ENCODE assay signal across 22 cellular contexts in the genomic region with DNA sequence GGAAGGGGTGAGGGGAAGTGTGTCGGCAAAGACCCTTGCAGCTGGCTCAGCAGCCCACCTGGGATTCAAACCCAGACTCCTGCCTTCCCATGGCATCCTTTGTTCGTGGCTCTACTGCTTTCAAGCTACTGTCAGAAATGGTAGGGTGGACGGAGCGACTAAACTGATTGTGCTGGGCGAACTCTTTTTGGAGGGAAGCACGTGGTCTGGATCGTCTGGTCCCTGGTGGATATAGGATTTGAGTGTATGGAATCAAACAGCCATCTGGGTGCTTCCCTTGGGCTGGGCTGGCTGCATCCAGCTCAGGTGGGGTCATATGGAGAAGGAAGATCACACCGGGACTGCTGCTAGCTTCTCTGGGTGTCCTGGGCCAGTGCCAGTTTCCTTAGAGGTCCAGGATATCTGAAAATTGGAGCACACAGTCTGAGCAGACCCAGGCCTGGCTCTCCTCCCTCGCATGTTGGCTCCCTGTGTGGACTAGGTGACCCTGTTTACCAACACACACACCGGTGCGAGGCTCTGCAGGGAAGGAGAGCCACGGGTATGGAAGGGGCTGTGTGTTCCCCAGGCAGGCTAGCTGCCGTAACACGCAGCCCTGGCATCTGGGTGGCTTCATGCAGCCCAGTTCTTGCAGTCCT. TPM values are rescaled to one million over a fixed set of nuclear protein-coding genes. Genes with fewer than 3 reads are reported as not detected.
DNase-seq lines count a peak whose midpoint lies in the region; ATAC-seq and TF ChIP-seq lines count a peak whose summit lies in the region.
"Had no signal": no experiment of that assay in that cellular context is flagged by ENCODE, and none has a peak within 500 bp of the region (broad histone marks: within the 10 kb centered on the region; RNA-seq: fewer than 3 reads in every experiment).

No MANE protein-coding gene starts in this region.

- DNase-seq in activated T-cell treated with anti-CD3 and anti-CD28 coated beads, Interleukin-2, amount 50 U/mL, for 72 hours = no peak
- DNase-seq in activated T-cell treated with anti-CD3 and anti-CD28 coated beads, Interleukin-2, amount 50 U/mL, for 48 hours = no peak
- no peak for DNase-seq in Peyer's patch
- DNase-seq in stimulated activated effector memory CD8-positive, alpha-beta T cell treated with anti-CD3 and anti-CD28 coated beads, Interleukin-12 subunit alpha, Interleukin-12 subunit beta, amount 100 ng/mL, for 72 hours (ENCODE audit: low spot score in 2 of 2) = no peak
- DNase-seq: ACHN; activated naive CD4-positive, alpha-beta T cell treated with Interleukin-2 at 50 U/mL for 16 hours; CD4-positive, alpha-beta memory T cell; colonic mucosa; DMS79; GOT3; hypothalamus; Kasumi-1; NCI-H1092 treated with DMSO at 0.1 percent for 48 hours; NCI-H2107; NCI-H526; OCI-M1; stimulated activated naive CD4-positive, alpha-beta T cell treated with Interleukin-2 at 50 U/mL for 16 hours; upper lobe of right lung had no signal

- peaks cover 4 to 94% (median 17%) of the 10 kb centered on the region in 4 donors for H3K4me1 ChIP-seq in Peyer's patch
- H3K4me1 ChIP-seq in iPS-20b (ENCODE audit: insufficient read depth, low read length) = peaks cover 37% of the 10 kb centered on the region

- H3K9me3 Mint-ChIP-seq in activated T-cell treated with anti-CD3 and anti-CD28 coated beads, Interleukin-2, amount 50 U/mL, for 72 hours = peaks cover 3 to 4% of the 10 kb centered on the region in 2 donors
- H3K9me3 Mint-ChIP-seq in stimulated activated effector memory CD8-positive, alpha-beta T cell treated with anti-CD3 and anti-CD28 coated beads, Interleukin-12 subunit alpha, Interleukin-12 subunit beta, amount 100 ng/mL, for 72 hours = peaks cover 3% of the 10 kb centered on the region

- no peak overlapping the region for H3K27ac Mint-ChIP-seq in activated T-cell treated with anti-CD3 and anti-CD28 coated beads, Interleukin-2, amount 50 U/mL, for 72 hours
- peak overlapping the region; percentile 92 for H3K27ac Mint-ChIP-seq in stimulated activated effector memory CD8-positive, alpha-beta T cell treated with anti-CD3 and anti-CD28 coated beads, Interleukin-12 subunit alpha, Interleukin-12 subunit beta, amount 100 ng/mL, for 72 hours

- H3K36me3 Mint-ChIP-seq in activated T-cell treated with anti-CD3 and anti-CD28 coated beads, Interleukin-2, amount 50 U/mL, for 72 hours (ENCODE audit: insufficient read depth in 2 of 2) = peaks cover 6 to 12% of the 10 kb centered on the region in 2 donors
- peaks cover 5% of the 10 kb centered on the region for H3K36me3 Mint-ChIP-seq in stimulated activated effector memory CD8-positive, alpha-beta T cell treated with anti-CD3 and anti-CD28 coated beads, Interleukin-12 subunit alpha, Interleukin-12 subunit beta, amount 100 ng/mL, for 72 hours

- peak overlapping the region in 3 of 4 donors; percentile 43 to 83 (median 60) for H3K27ac ChIP-seq in Peyer's patch
- H3K27ac ChIP-seq in iPS-20b (ENCODE audit: low read length) = no peak overlapping the region
- H3K27ac ChIP-seq: upper lobe of right lung had no signal

- peaks cover 65% of the 10 kb centered on the region for H3K4me1 Mint-ChIP-seq in activated T-cell treated with anti-CD3 and anti-CD28 coated beads, Interleukin-2, amount 50 U/mL, for 72 hours (ENCODE audit: low read depth)
- peaks cover 94% of the 10 kb centered on the region for H3K4me1 Mint-ChIP-seq in stimulated activated effector memory CD8-positive, alpha-beta T cell treated with anti-CD3 and anti-CD28 coated beads, Interleukin-12 subunit alpha, Interleukin-12 subunit beta, amount 100 ng/mL, for 72 hours

- H3K9me3 ChIP-seq in Peyer's patch (no peaks in the 10 kb centered on the region), iPS-20b (ENCODE audit: insufficient read depth, low read depth, low read length) (no peaks in the 10 kb centered on the region)
- H3K9me3 ChIP-seq: colonic mucosa, upper lobe of right lung had no signal

- H3K36me3 ChIP-seq in Peyer's patch (no peaks in the 10 kb centered on the region), iPS-20b (ENCODE audit: insufficient read depth, low read depth, low read length) (peaks cover 7% of the 10 kb centered on the region; the same call in 1 of the 2 replicates)
- H3K36me3 ChIP-seq: colonic mucosa had no signal

- no peaks in the 10 kb centered on the region for H3K27me3 Mint-ChIP-seq in activated T-cell treated with anti-CD3 and anti-CD28 coated beads, Interleukin-2, amount 50 U/mL, for 72 hours (ENCODE audit: low read depth)
- H3K27me3 Mint-ChIP-seq: CD4-positive, alpha-beta memory T cell had no signal

- H3K27me3 ChIP-seq in Peyer's patch (no peaks in the 10 kb centered on the region), iPS-20b (ENCODE audit: insufficient read depth, low read length) (no peaks in the 10 kb centered on the region)
- H3K27me3 ChIP-seq: colonic mucosa, upper lobe of right lung had no signal

- peak overlapping the region; percentile 26; the same call in 1 of the 2 replicates for H3K9ac ChIP-seq in iPS-20b (ENCODE audit: low read depth, low read length)

- TF ChIP-seq POLR2A in Peyer's patch (IDR thresholded peaks at IDR 0.05) = no peak

- H3K4me3 Mint-ChIP-seq in activated T-cell treated with anti-CD3 and anti-CD28 coated beads, Interleukin-2, amount 50 U/mL, for 72 hours = peak overlapping the region; percentile 52 to 78
- no peak overlapping the region for H3K4me3 Mint-ChIP-seq in stimulated activated effector memory CD8-positive, alpha-beta T cell treated with anti-CD3 and anti-CD28 coated beads, Interleukin-12 subunit alpha, Interleukin-12 subunit beta, amount 100 ng/mL, for 72 hours

- H3K4me3 ChIP-seq in Peyer's patch (no peak overlapping the region), iPS-20b (ENCODE audit: low read length) (no peak overlapping the region)
- H3K4me3 ChIP-seq: colonic mucosa, upper lobe of right lung had no signal

- no peak for ATAC-seq in activated T-cell treated with anti-CD3 and anti-CD28 coated beads, Interleukin-2, amount 50 U/mL, for 72 hours (replicated peaks in 1 of 2)
- no peak for ATAC-seq in stimulated activated effector memory CD8-positive, alpha-beta T cell treated with anti-CD3 and anti-CD28 coated beads, Interleukin-12 subunit alpha, Interleukin-12 subunit beta, amount 100 ng/mL, for 72 hours
- ATAC-seq in GM21737 (IDR thresholded peaks at IDR 0.05; ENCODE audit: unreplicated experiment) = no peak
- ATAC-seq in HG03045 (IDR thresholded peaks at IDR 0.05; ENCODE audit: unreplicated experiment) = no peak
- ATAC-seq in GM21390 (IDR thresholded peaks at IDR 0.05; ENCODE audit: unreplicated experiment) = no peak
- ATAC-seq: upper lobe of right lung had no signal

- no peak for TF ChIP-seq CTCF in Peyer's patch (IDR thresholded peaks at IDR 0.05)

RNA-seq across cellular contexts. Expression of gene CMIP, which starts 8.6 kb away (rescaled TPM):
- 10 to 100 TPM; 53.1 to 59.0 TPM for total RNA-seq in activated T-cell treated with anti-CD3 and anti-CD28 coated beads, Interleukin-2, amount 50 U/mL, for 72 hours
- total RNA-seq in Peyer's patch = 100 to 1,000 TPM in 1 of 4 donors, 10 to 100 TPM in 3; 44.6 to 152 (median 76.5) TPM
